In the genomic region with DNA sequence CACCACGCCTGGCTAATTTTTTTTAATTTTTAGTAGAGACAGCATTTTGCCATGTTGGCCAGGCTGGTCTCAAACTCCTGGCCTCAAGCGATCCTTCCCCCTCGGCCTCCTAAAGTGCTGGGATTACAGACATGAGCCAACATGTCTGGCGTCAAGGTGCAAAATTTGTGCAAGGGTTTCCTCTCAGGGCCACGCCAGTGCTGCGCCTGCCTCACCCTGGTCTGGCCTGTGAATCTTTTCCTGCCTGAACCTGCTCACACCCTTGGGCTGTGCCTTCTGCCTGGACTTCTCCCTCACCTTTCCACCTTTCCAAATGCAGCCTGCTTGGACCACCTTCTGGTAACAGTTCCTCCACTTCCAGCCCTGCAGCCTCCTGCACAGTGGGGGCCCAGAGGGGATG, we compare ENCODE assay signal across 19 cellular contexts.
"Had no signal": no experiment of that assay in that cellular context is flagged by ENCODE, and none has a peak within 500 bp of the region (broad histone marks: within the 10 kb centered on the region; RNA-seq: fewer than 3 reads in every experiment).

No MANE protein-coding gene starts in this region.

- H3K4me1 ChIP-seq: left lung, psoas muscle, right lobe of liver, tibial artery had no signal

- H3K36me3 ChIP-seq: heart left ventricle, lower lobe of right lung, right lobe of liver, upper lobe of right lung, vagina had no signal

- H3K27me3 ChIP-seq: heart left ventricle, left lung, right lobe of liver, tibial artery, upper lobe of right lung, vagina had no signal

- H3K9me3 Mint-ChIP-seq: effector memory CD8-positive, alpha-beta T cell had no signal

- H3K27ac Mint-ChIP-seq: dendritic cell treated with granulocyte-macrophage colony-stimulating factor and Interleukin-4, amounts not matched to agents 40 ng/mL and 50 ng/mL, for 4 days; natural killer cell treated with Interleukin-12 subunit alpha and Interleukin-12 subunit beta and Interleukin-15 and Interleukin-18, amount 100 ng/mL, for 72 hours; stimulated activated memory B cell treated with anti-CD40 and anti-IgM and Interleukin-4, amounts not matched to agents 10 μg/mL and 1 μg/mL and 100 μg/mL, for 72 hours; stimulated activated naive CD8-positive, alpha-beta T cell treated with anti-CD3 and anti-CD28 coated beads, Interleukin-15, Interleukin-2, amounts not matched to agents 100 ng/mL and 50 ng/mL, for 24 hours had no signal

- H3K9me3 ChIP-seq: heart left ventricle, left lung, lower lobe of right lung, psoas muscle, right lobe of liver, tibial artery, upper lobe of right lung, vagina had no signal

- H3K4me3 Mint-ChIP-seq: dendritic cell treated with granulocyte-macrophage colony-stimulating factor and Interleukin-4, amounts not matched to agents 40 ng/mL and 50 ng/mL, for 4 days; effector memory CD8-positive, alpha-beta T cell; natural killer cell treated with Interleukin-12 subunit alpha and Interleukin-12 subunit beta and Interleukin-15 and Interleukin-18, amount 100 ng/mL, for 72 hours; stimulated activated memory B cell treated with anti-CD40 and anti-IgM and Interleukin-4, amounts not matched to agents 10 μg/mL and 1 μg/mL and 100 μg/mL, for 72 hours; stimulated activated naive CD8-positive, alpha-beta T cell treated with anti-CD3 and anti-CD28 coated beads, Interleukin-15, Interleukin-2, amounts not matched to agents 100 ng/mL and 50 ng/mL, for 24 hours had no signal

- H3K4me3 ChIP-seq: heart left ventricle, left lung, lower lobe of right lung, psoas muscle, right lobe of liver, tibial artery, upper lobe of right lung, vagina had no signal

- DNase-seq: effector memory CD8-positive, alpha-beta T cell; erythroblast; heart left ventricle; hippocampal formation; lower lobe of right lung; mesenchymal stem cell; midbrain; psoas muscle; right lobe of liver; stimulated activated CD4-positive, alpha-beta T cell treated with anti-CD3 and anti-CD28 coated beads, Interleukin-4, amount 100 ng/mL, for 1 hour; stimulated activated CD8-positive, alpha-beta memory T cell treated with anti-CD3 and anti-CD28 coated beads, Interleukin-4, amount 100 ng/mL, for 48 hours; tibial artery; upper lobe of right lung had no signal

- H3K27me3 Mint-ChIP-seq: dendritic cell treated with granulocyte-macrophage colony-stimulating factor and Interleukin-4, amounts not matched to agents 40 ng/mL and 50 ng/mL, for 4 days; effector memory CD8-positive, alpha-beta T cell; natural killer cell treated with Interleukin-12 subunit alpha and Interleukin-12 subunit beta and Interleukin-15 and Interleukin-18, amount 100 ng/mL, for 72 hours; stimulated activated memory B cell treated with anti-CD40 and anti-IgM and Interleukin-4, amounts not matched to agents 10 μg/mL and 1 μg/mL and 100 μg/mL, for 72 hours; stimulated activated naive CD8-positive, alpha-beta T cell treated with anti-CD3 and anti-CD28 coated beads, Interleukin-15, Interleukin-2, amounts not matched to agents 100 ng/mL and 50 ng/mL, for 24 hours had no signal

- H3K27ac ChIP-seq: heart left ventricle, left lung, lower lobe of right lung, psoas muscle, right lobe of liver, tibial artery, upper lobe of right lung, vagina had no signal
